18 cellular contexts compared by ENCODE assay signal in genomic region chr4:126939401-126939800, GRCh38.
A peak's percentile ranks its signal among the peaks of the same experiment; 100 is the strongest.
DNase-seq lines count a peak whose midpoint lies in the region; ATAC-seq and TF ChIP-seq lines count a peak whose summit lies in the region.
"Had no signal": no experiment of that assay in that cellular context is flagged by ENCODE, and none has a peak within 500 bp of the region (broad histone marks: within the 10 kb centered on the region; RNA-seq: fewer than 3 reads in every experiment).

No MANE protein-coding gene starts in this region.

- TF ChIP-seq CTCF in HFF-Myc (IDR thresholded peaks at IDR 0.05; ENCODE audit: low read depth, low read length, missing control alignments): no peak
- TF ChIP-seq CTCF in astrocyte of the spinal cord (IDR thresholded peaks at IDR 0.05; ENCODE audit: low read depth, low read length): no peak

- peak; percentile 68 for DNase-seq in A172 (ENCODE audit: low spot score)
- peak; percentile 11 for DNase-seq in HFF-Myc (ENCODE audit: extremely low read depth, low read depth)
- peak; percentile 67 for DNase-seq in astrocyte of the spinal cord (ENCODE audit: low read depth, low spot score)
- DNase-seq in iris pigment epithelial cell (ENCODE audit: low read depth): peak; percentile 72
- DNase-seq in HEK293T (ENCODE audit: extremely low spot score): no peak
- DNase-seq in Right ventricle myocardium inferior (ENCODE audit: missing footprints): no peak
- no peak for DNase-seq in T-cell
- DNase-seq: 8988T; activated CD4-positive, alpha-beta T cell treated with anti-CD3 and anti-CD28 coated beads, Interleukin-2, amount 50 U/mL, for 48 hours; hypothalamus; KG1; lower lobe of right lung; NCI-H524 treated with DMSO at 0.1 percent for 48 hours; T1000 had no signal

- CTCF ChIA-PET in HEK293T (lab: Yijun Ruan, JAX) (no interaction called here), T-cell (lab: Charles Lee) (no interaction called here)

- no peaks in the 10 kb centered on the region for H3K36me3 Mint-ChIP-seq in T-cell
- H3K36me3 Mint-ChIP-seq: brain had no signal

- no peak overlapping the region for H3K4me3 Mint-ChIP-seq in T-cell
- H3K4me3 Mint-ChIP-seq: activated T-helper 17 cell treated with anti-CD3 and anti-CD28 coated beads, Interleukin-2, amount 50 U/mL, for 72 hours; brain had no signal

- POLR2A ChIA-PET in HEK293T (lab: Yijun Ruan, JAX) (no interaction called here), T-cell (lab: Charles Lee) (no interaction called here)

- no peaks in the 10 kb centered on the region for H3K27me3 Mint-ChIP-seq in T-cell
- H3K27me3 Mint-ChIP-seq: activated T-helper 17 cell treated with anti-CD3 and anti-CD28 coated beads, Interleukin-2, amount 50 U/mL, for 72 hours; brain had no signal

- H3K4me1 Mint-ChIP-seq in T-cell: no peaks in the 10 kb centered on the region
- H3K4me1 Mint-ChIP-seq: activated T-helper 17 cell treated with anti-CD3 and anti-CD28 coated beads, Interleukin-2, amount 50 U/mL, for 72 hours had no signal

- H3K4me3 ChIP-seq in HFF-Myc (replicated peaks; ENCODE audit: low read depth, low read length) (no peak overlapping the region), astrocyte of the spinal cord (ENCODE audit: low read depth, low read length) (no peak overlapping the region)
- H3K4me3 ChIP-seq: lower lobe of right lung, skin epidermis had no signal

- ATAC-seq in GM19351 (IDR thresholded peaks at IDR 0.05; ENCODE audit: unreplicated experiment) (no peak), Right ventricle myocardium inferior (no peak), T-cell (replicated peaks in 1 of 4) (no peak)
- ATAC-seq: activated T-helper 17 cell treated with anti-CD3 and anti-CD28 coated beads, Interleukin-2, amount 50 U/mL, for 72 hours; lower lobe of right lung had no signal

- H3K27ac Mint-ChIP-seq in T-cell: no peak overlapping the region
- H3K27ac Mint-ChIP-seq: activated T-helper 17 cell treated with anti-CD3 and anti-CD28 coated beads, Interleukin-2, amount 50 U/mL, for 72 hours; brain had no signal

- H3K9me3 Mint-ChIP-seq in T-cell: peaks cover 9 to 10% (median 10%) of the 10 kb centered on the region in 3 donors

- intact Hi-C loops in Right ventricle myocardium inferior (cut with DNase I): no loop called here

- in situ Hi-C loops in astrocyte of the spinal cord (cut with HindIII; ENCODE audit: low sequenced_read_pairs): no loop called here

TF ChIP-seq in HEK293T, 16 proteins besides CTCF, POLR2A, EP300 and RAD21:
- no peak for TF ChIP-seq TARDBP (IDR thresholded peaks at IDR 0.05)
- no peak for TF ChIP-seq BHLHE40 (IDR thresholded peaks at IDR 0.05; ENCODE audit: borderline replicate concordance)
- TF ChIP-seq NFRKB (IDR thresholded peaks at IDR 0.05): no peak
- no peak for TF ChIP-seq ELF4 (IDR thresholded peaks at IDR 0.05)
- TF ChIP-seq L3MBTL2 (conservative IDR thresholded peaks at IDR 0.05): no peak
- TF ChIP-seq FOXA1 (IDR thresholded peaks at IDR 0.05): no peak
- no peak for TF ChIP-seq LEF1 (IDR thresholded peaks at IDR 0.05; ENCODE audit: borderline replicate concordance)
- TF ChIP-seq ZNF384 (IDR thresholded peaks at IDR 0.05): no peak
- TF ChIP-seq PKNOX1 (IDR thresholded peaks at IDR 0.05): no peak
- no peak for TF ChIP-seq SUZ12 (IDR thresholded peaks at IDR 0.05)
- no peak for TF ChIP-seq SP1 (IDR thresholded peaks at IDR 0.05)
- TF ChIP-seq ARNT (IDR thresholded peaks at IDR 0.05): no peak
- no peak for TF ChIP-seq HDGF (IDR thresholded peaks at IDR 0.05; ENCODE audit: borderline replicate concordance)
- TF ChIP-seq FOXK2 (IDR thresholded peaks at IDR 0.05): no peak
- TF ChIP-seq FOXM1 (IDR thresholded peaks at IDR 0.05; ENCODE audit: borderline replicate concordance): no peak
- TF ChIP-seq CTBP1 (IDR thresholded peaks at IDR 0.05; ENCODE audit: borderline replicate concordance): no peak

Comparison
In these comparisons a context has a peak if more than half of its experiments do, and no peak if none do; other contexts are left out.
1. DNase-seq: peak in A172 (single experiment), HFF-Myc (single experiment), astrocyte of the spinal cord (single experiment) and iris pigment epithelial cell (single experiment); none in HEK293T (single experiment), Right ventricle myocardium inferior (single experiment) and T-cell (0 of 34).